In genomic region chr16:85969159-85969558, GRCh38 we compare ENCODE assay signal across 12 cellular contexts.
A peak's percentile ranks its signal among the peaks of the same experiment; 100 is the strongest.
DNase-seq lines count a peak whose midpoint lies in the region; ATAC-seq and TF ChIP-seq lines count a peak whose summit lies in the region.
"Had no signal": no experiment of that assay in that cellular context is flagged by ENCODE, and none has a peak within 500 bp of the region (broad histone marks: within the 10 kb centered on the region; RNA-seq: fewer than 3 reads in every experiment).

No MANE protein-coding gene starts in this region.

- TF ChIP-seq CTCF in adrenal gland (IDR thresholded peaks at IDR 0.05), result no peak
- no peak for TF ChIP-seq CTCF in spleen (IDR thresholded peaks at IDR 0.05 in 8 of 11, conservative IDR thresholded peaks at IDR 0.05 in 3 of 11)
- TF ChIP-seq CTCF in CD4-positive, alpha-beta T cell (IDR thresholded peaks at IDR 0.05), result no peak

- H3K23ac ChIP-seq in mesenchymal stem cell (ENCODE audit: low read length in 2 of 2), result peak overlapping the region in 1 of 2 experiments; percentile 46

- H3K14ac ChIP-seq in mesenchymal stem cell (ENCODE audit: low read length in 2 of 2), result no peak overlapping the region

- no peak overlapping the region for H3K4me2 ChIP-seq in mesenchymal stem cell (ENCODE audit: low read length, poor library complexity, severe bottlenecking)

- no peak overlapping the region for H2AFZ ChIP-seq in mesenchymal stem cell (ENCODE audit: low read depth, low read length)

- ATAC-seq in activated T-helper 17 cell treated with anti-CD3 and anti-CD28 coated beads, Interleukin-2, amount 50 U/mL, for 72 hours (replicated peaks), result peak; percentile 28
- no peak for ATAC-seq in CD4-positive, alpha-beta T cell (ENCODE audit: poor library complexity)

- no peak overlapping the region for H2BK15ac ChIP-seq in mesenchymal stem cell (ENCODE audit: low read depth, poor library complexity, severe bottlenecking)

- H3K9me3 ChIP-seq in mesenchymal stem cell (ENCODE audit: control insufficient read depth, low read length) (no peaks in the 10 kb centered on the region), adrenal gland (replicated peaks in 1 of 3) (no peaks in the 10 kb centered on the region), spleen (no peaks in the 10 kb centered on the region)
- no peaks in the 10 kb centered on the region for H3K9me3 ChIP-seq in CD4-positive, alpha-beta T cell (ENCODE audit: control insufficient read depth, low read length)
- H3K9me3 ChIP-seq: uterus had no signal

- H4K91ac ChIP-seq in mesenchymal stem cell (ENCODE audit: low read length), result no peak overlapping the region

- no peak overlapping the region for H3K4me3 ChIP-seq in mesenchymal stem cell (ENCODE audit: insufficient read depth in 1 of 2, low read depth in 1 of 2, low read length in 2 of 2)
- no peak overlapping the region for H3K4me3 ChIP-seq in adrenal gland
- no peak overlapping the region for H3K4me3 ChIP-seq in spleen
- H3K4me3 ChIP-seq: uterus had no signal

- no peak overlapping the region for H3K9ac ChIP-seq in mesenchymal stem cell (ENCODE audit: low read length)

- intact Hi-C loops in adrenal gland (cut with DNase I), result no loop called here
- intact Hi-C loops in spleen (cut with DNase I; ENCODE audit: low total_unique reads), result no loop called here
- intact Hi-C loops in CD4-positive, alpha-beta T cell (cut with DNase I, micrococcal nuclease), result no loop called here

- H2AK5ac ChIP-seq in mesenchymal stem cell (ENCODE audit: low read length, severe bottlenecking), result no peak overlapping the region

- H3K27me3 ChIP-seq in mesenchymal stem cell (ENCODE audit: control insufficient read depth in 1 of 2, insufficient read depth in 1 of 2, low read length in 2 of 2), result peaks cover 14 to 55% of the 10 kb centered on the region in 2 experiments
- no peaks in the 10 kb centered on the region for H3K27me3 ChIP-seq in adrenal gland
- H3K27me3 ChIP-seq in spleen (replicated peaks in 1 of 7), result no peaks in the 10 kb centered on the region
- no peaks in the 10 kb centered on the region for H3K27me3 ChIP-seq in CD4-positive, alpha-beta T cell (ENCODE audit: control insufficient read depth, insufficient read depth, low read length)
- H3K27me3 ChIP-seq: uterus had no signal

- peaks cover 2% of the 10 kb centered on the region for H3K4me1 ChIP-seq in mesenchymal stem cell (ENCODE audit: control insufficient read depth, insufficient read depth, low read depth, low read length)
- no peaks in the 10 kb centered on the region for H3K4me1 ChIP-seq in adrenal gland (replicated peaks in 1 of 2)
- peaks cover 9 to 47% (median 34%) of the 10 kb centered on the region in 6 donors for H3K4me1 ChIP-seq in spleen
- H3K4me1 ChIP-seq: uterus had no signal

- peaks cover 5% of the 10 kb centered on the region for H3K4me1 Mint-ChIP-seq in activated T-helper 17 cell treated with anti-CD3 and anti-CD28 coated beads, Interleukin-2, amount 50 U/mL, for 72 hours
- H3K4me1 Mint-ChIP-seq in CD4-positive, alpha-beta T cell (ENCODE audit: low read depth), result no peaks in the 10 kb centered on the region

- no peak overlapping the region for H3K27ac Mint-ChIP-seq in activated T-helper 17 cell treated with anti-CD3 and anti-CD28 coated beads, Interleukin-2, amount 50 U/mL, for 72 hours
- no peak overlapping the region for H3K27ac Mint-ChIP-seq in CD4-positive, alpha-beta T cell

- no peaks in the 10 kb centered on the region for H3K36me3 ChIP-seq in mesenchymal stem cell (ENCODE audit: control insufficient read depth in 1 of 2, insufficient read depth in 2 of 2, low read depth in 1 of 2, low read length in 2 of 2)
- H3K36me3 ChIP-seq in adrenal gland (replicated peaks in 1 of 2), result no peaks in the 10 kb centered on the region
- H3K36me3 ChIP-seq in spleen, result no peaks in the 10 kb centered on the region
- H3K36me3 ChIP-seq: uterus had no signal

- TF ChIP-seq POLR2A in adrenal gland (IDR thresholded peaks at IDR 0.05) (no peak), spleen (IDR thresholded peaks at IDR 0.05) (no peak)

- H4K8ac ChIP-seq in mesenchymal stem cell (ENCODE audit: low read length), result no peak overlapping the region

- no peaks in the 10 kb centered on the region for H3K9me3 Mint-ChIP-seq in activated T-helper 17 cell treated with anti-CD3 and anti-CD28 coated beads, Interleukin-2, amount 50 U/mL, for 72 hours
- H3K9me3 Mint-ChIP-seq in CD4-positive, alpha-beta T cell, result no peaks in the 10 kb centered on the region

- WGBS in mesenchymal stem cell, result 28% methylated on average over 2 of the region's 2 CpGs
- 8 to 13% (median 10%) methylated on average over 2 of the region's 2 CpGs for WGBS in adrenal gland, 4 donors
- 6 to 21% (median 16%) methylated on average over 2 of the region's 2 CpGs for WGBS in spleen, 5 donors

- no peak overlapping the region for H2BK12ac ChIP-seq in mesenchymal stem cell (ENCODE audit: low read length in 2 of 2)

- H3K27ac ChIP-seq in mesenchymal stem cell (ENCODE audit: low read length, poor library complexity, severe bottlenecking) (no peak overlapping the region), adrenal gland (peak overlapping the region in 1 of 5 donors; percentile 45), spleen (no peak overlapping the region)
- H3K27ac ChIP-seq in CD4-positive, alpha-beta T cell (ENCODE audit: low read depth, low read length), result no peak overlapping the region
- H3K27ac ChIP-seq: epithelial cell of prostate, uterus had no signal

- peak; percentile 27 for DNase-seq in AG08395 (ENCODE audit: low spot score)
- DNase-seq in GM04504 (ENCODE audit: low read depth), result peak; percentile 3
- DNase-seq in mesenchymal stem cell, result peak; percentile 47
- DNase-seq in adrenal gland, result no peak
- DNase-seq in spleen, result no peak
- DNase-seq in CD4-positive, alpha-beta T cell, result no peak
- DNase-seq in foreskin melanocyte, result no peak
- DNase-seq: NCI-H446 treated with DMSO at 0.1 percent for 48 hours, uterus had no signal

- peaks cover 4% of the 10 kb centered on the region for H3K27me3 Mint-ChIP-seq in activated T-helper 17 cell treated with anti-CD3 and anti-CD28 coated beads, Interleukin-2, amount 50 U/mL, for 72 hours
- no peaks in the 10 kb centered on the region for H3K27me3 Mint-ChIP-seq in CD4-positive, alpha-beta T cell

- H2BK120ac ChIP-seq in mesenchymal stem cell (ENCODE audit: low read depth, low read length), result no peak overlapping the region

- H3K18ac ChIP-seq in mesenchymal stem cell (ENCODE audit: low read depth in 1 of 2, low read length in 2 of 2), result no peak overlapping the region

- no peak overlapping the region for H2BK5ac ChIP-seq in mesenchymal stem cell (ENCODE audit: low read depth, low read length, poor library complexity, severe bottlenecking)

- H3K79me1 ChIP-seq in mesenchymal stem cell (replicated peaks; ENCODE audit: low read length, poor library complexity, severe bottlenecking), result no peaks in the 10 kb centered on the region

- no peaks in the 10 kb centered on the region for H3K36me3 Mint-ChIP-seq in activated T-helper 17 cell treated with anti-CD3 and anti-CD28 coated beads, Interleukin-2, amount 50 U/mL, for 72 hours (ENCODE audit: low read depth)
- no peaks in the 10 kb centered on the region for H3K36me3 Mint-ChIP-seq in CD4-positive, alpha-beta T cell (ENCODE audit: low read depth)
- H3K36me3 Mint-ChIP-seq: CD14-positive monocyte had no signal

- H3K4ac ChIP-seq in mesenchymal stem cell (ENCODE audit: low read depth in 1 of 2, low read length in 2 of 2), result no peak overlapping the region

- POLR2A ChIA-PET in CD4-positive, alpha-beta T cell (lab: Charles Lee), result no interaction called here

- H3K4me3 Mint-ChIP-seq in activated T-helper 17 cell treated with anti-CD3 and anti-CD28 coated beads, Interleukin-2, amount 50 U/mL, for 72 hours, result no peak overlapping the region
- H3K4me3 Mint-ChIP-seq in CD4-positive, alpha-beta T cell, result no peak overlapping the region

- CTCF ChIA-PET in CD4-positive, alpha-beta T cell (lab: Charles Lee), result no interaction called here

Comparison
In these comparisons a context has a peak if more than half of its experiments do, and no peak if none do; other contexts are left out.
1. DNase-seq: peak in AG08395 (single experiment), GM04504 (single experiment) and mesenchymal stem cell (single experiment); none in adrenal gland (0 of 7), spleen (single experiment), CD4-positive, alpha-beta T cell (0 of 10) and foreskin melanocyte (single experiment).